ENCODE assay signal across 8 cellular contexts in genomic region chr3:128681277-128681829, GRCh38. TPM values are rescaled to one million over a fixed set of nuclear protein-coding genes. Genes with fewer than 3 reads are reported as not detected.
A peak's percentile ranks its signal among the peaks of the same experiment; 100 is the strongest.
DNase-seq lines count a peak whose midpoint lies in the region; ATAC-seq and TF ChIP-seq lines count a peak whose summit lies in the region.

No MANE protein-coding gene starts in this region.

- H3K9ac ChIP-seq in endocrine pancreas (ENCODE audit: control insufficient read depth, insufficient read depth, low read length): peak overlapping the region; percentile 68
- H3K9ac ChIP-seq in neuronal stem cell (ENCODE audit: low read depth, low read length, poor library complexity): peak overlapping the region; percentile 85

- TF ChIP-seq CTCF in Peyer's patch (IDR thresholded peaks at IDR 0.05): no peak

- H3K27me3 ChIP-seq in Peyer's patch (no peaks in the 10 kb centered on the region), endocrine pancreas (ENCODE audit: control insufficient read depth, insufficient read depth, low read length) (no peaks in the 10 kb centered on the region), neuronal stem cell (ENCODE audit: control insufficient read depth in 3 of 3, insufficient read depth in 3 of 3, low read depth in 1 of 3, low read length in 3 of 3) (peaks cover 0 to 1% (median 0%) of the 10 kb centered on the region in 3 experiments)

- H3K14ac ChIP-seq in neuronal stem cell (ENCODE audit: low read length): no peak overlapping the region

- H2AFZ ChIP-seq in neuronal stem cell (ENCODE audit: low read length): peak overlapping the region; percentile 81

- no peak for DNase-seq in activated T-cell treated with anti-CD3 and anti-CD28 coated beads, Interleukin-2, amount 50 U/mL, for 72 hours
- DNase-seq in activated T-cell treated with anti-CD3 and anti-CD28 coated beads for 4 hours: no peak
- DNase-seq in Peyer's patch: no peak
- no peak for DNase-seq in neuronal stem cell (ENCODE audit: low spot score)

- peak overlapping the region; percentile 83 for H2BK5ac ChIP-seq in neuronal stem cell (ENCODE audit: low read length)

- H3K4me3 ChIP-seq in Peyer's patch (peak overlapping the region; percentile 45 to 77 (median 74)), endocrine pancreas (ENCODE audit: control insufficient read depth, insufficient read depth, low read length) (peak overlapping the region; percentile 76), neuronal stem cell (ENCODE audit: low read length in 2 of 2) (peak overlapping the region; percentile 59 to 88)

- peak overlapping the region; percentile 93 for H3K27ac Mint-ChIP-seq in activated T-cell treated with anti-CD3 and anti-CD28 coated beads, Interleukin-2, amount 50 U/mL, for 72 hours

- H3K27ac ChIP-seq in Peyer's patch (peak overlapping the region; percentile 90 to 95 (median 92)), neuronal stem cell (replicated peaks; ENCODE audit: low read length) (peak overlapping the region; percentile 98)

- no peak overlapping the region for H3K4ac ChIP-seq in neuronal stem cell (ENCODE audit: low read length)

- H3K23ac ChIP-seq in neuronal stem cell (ENCODE audit: low read depth, low read length, poor library complexity): peak overlapping the region; percentile 87

- H3K4me3 Mint-ChIP-seq in activated T-cell treated with anti-CD3 and anti-CD28 coated beads, Interleukin-2, amount 50 U/mL, for 72 hours: peak overlapping the region; percentile 93 to 96

- H3K4me1 Mint-ChIP-seq in activated T-cell treated with anti-CD3 and anti-CD28 coated beads, Interleukin-2, amount 50 U/mL, for 72 hours (ENCODE audit: low read depth): peaks cover 38% of the 10 kb centered on the region

- peak overlapping the region; percentile 56 for H3K4me2 ChIP-seq in neuronal stem cell (ENCODE audit: insufficient read depth, low read length, poor library complexity, severe bottlenecking)

- no peak overlapping the region for H4K91ac ChIP-seq in neuronal stem cell (ENCODE audit: low read depth, low read length, poor library complexity)

- H2BK15ac ChIP-seq in neuronal stem cell (ENCODE audit: low read length): peak overlapping the region; percentile 78

- H3K18ac ChIP-seq in neuronal stem cell (ENCODE audit: low read length): peak overlapping the region; percentile 55

- H2AK5ac ChIP-seq in neuronal stem cell (ENCODE audit: low read depth, low read length): no peak overlapping the region

- H3K36me3 ChIP-seq in Peyer's patch (no peaks in the 10 kb centered on the region), endocrine pancreas (ENCODE audit: control insufficient read depth, insufficient read depth, low read length) (no peaks in the 10 kb centered on the region), neuronal stem cell (replicated peaks in 1 of 2; ENCODE audit: control insufficient read depth in 2 of 2, insufficient read depth in 2 of 2, low read length in 2 of 2) (no peaks in the 10 kb centered on the region)

- no peaks in the 10 kb centered on the region for H3K79me1 ChIP-seq in neuronal stem cell (ENCODE audit: low read depth, low read length)

- no peaks in the 10 kb centered on the region for H3K27me3 Mint-ChIP-seq in activated T-cell treated with anti-CD3 and anti-CD28 coated beads, Interleukin-2, amount 50 U/mL, for 72 hours (ENCODE audit: low read depth)

- H3K4me1 ChIP-seq in Peyer's patch (no peaks in the 10 kb centered on the region), endocrine pancreas (ENCODE audit: control insufficient read depth, insufficient read depth, low read length) (no peaks in the 10 kb centered on the region), neuronal stem cell (ENCODE audit: control insufficient read depth in 2 of 2, insufficient read depth in 1 of 2, low read depth in 1 of 2, low read length in 2 of 2) (peaks cover 0 to 4% of the 10 kb centered on the region in 2 donors)

- H3K9me3 ChIP-seq in Peyer's patch (no peaks in the 10 kb centered on the region), endocrine pancreas (ENCODE audit: control insufficient read depth, low read length) (no peaks in the 10 kb centered on the region), neuronal stem cell (replicated peaks in 1 of 2; ENCODE audit: control insufficient read depth in 2 of 2, insufficient read depth in 1 of 2, low read depth in 1 of 2, low read length in 2 of 2) (no peaks in the 10 kb centered on the region)

- no peak overlapping the region for H4K8ac ChIP-seq in neuronal stem cell (ENCODE audit: low read depth, low read length)

- no peaks in the 10 kb centered on the region for H3K9me3 Mint-ChIP-seq in activated T-cell treated with anti-CD3 and anti-CD28 coated beads, Interleukin-2, amount 50 U/mL, for 72 hours

- H2BK120ac ChIP-seq in neuronal stem cell (ENCODE audit: low read depth, low read length): no peak overlapping the region

- peaks cover 2% of the 10 kb centered on the region in 2 donors for H3K36me3 Mint-ChIP-seq in activated T-cell treated with anti-CD3 and anti-CD28 coated beads, Interleukin-2, amount 50 U/mL, for 72 hours (ENCODE audit: insufficient read depth in 2 of 2)

- no CpG with 5 or more reads among the region's 14 CpGs for WGBS in neuronal stem cell (ENCODE audit: extremely low coverage in 2 of 2, insufficient read length in 2 of 2, insufficient replicate concordance in 1 of 2), 2 donors

- TF ChIP-seq POLR2A in Peyer's patch (IDR thresholded peaks at IDR 0.05): no peak

- H2BK12ac ChIP-seq in neuronal stem cell (ENCODE audit: low read length): no peak overlapping the region

- ATAC-seq in activated T-cell treated with anti-CD3 and anti-CD28 coated beads, Interleukin-2, amount 50 U/mL, for 72 hours (replicated peaks in 1 of 2): no peak
- no peak for ATAC-seq in GM18870 (IDR thresholded peaks at IDR 0.05; ENCODE audit: unreplicated experiment)
- no peak for ATAC-seq in HG03196 (IDR thresholded peaks at IDR 0.05; ENCODE audit: unreplicated experiment)
- no peak for ATAC-seq in GM18511 (IDR thresholded peaks at IDR 0.05; ENCODE audit: unreplicated experiment)

RNA-seq across cellular contexts. Expression of gene RPN1, which starts 30.7 kb away (rescaled TPM):
- 100 to 1,000 TPM; 155 to 179 TPM for total RNA-seq in activated T-cell treated with anti-CD3 and anti-CD28 coated beads, Interleukin-2, amount 50 U/mL, for 72 hours
- total RNA-seq in Peyer's patch: 100 to 1,000 TPM in 3 of 4 donors, 10 to 100 TPM in 1; 87.5 to 185 (median 152) TPM
- 119 TPM for polyA plus RNA-seq in neuronal stem cell (2013, experiment 1 of 2)
- polyA plus RNA-seq in neuronal stem cell (2013, experiment 2 of 2): 117 TPM

RNA-seq across cellular contexts. Expression of gene RAB7A, which starts 44.6 kb away (rescaled TPM):
- 100 to 1,000 TPM; 204 to 206 TPM for total RNA-seq in activated T-cell treated with anti-CD3 and anti-CD28 coated beads, Interleukin-2, amount 50 U/mL, for 72 hours
- total RNA-seq in Peyer's patch: 100 to 1,000 TPM in 2 of 4 donors, 10 to 100 TPM in 2; 96.6 to 116 (median 99.4) TPM
- polyA plus RNA-seq in neuronal stem cell (2013, experiment 1 of 2): 139 TPM
- 133 TPM for polyA plus RNA-seq in neuronal stem cell (2013, experiment 2 of 2)
